Comparison of ENCODE assay signal across 12 cellular contexts in genomic region chr20:25321262-25321831, GRCh38.
DNase-seq lines count a peak whose midpoint lies in the region; ATAC-seq and TF ChIP-seq lines count a peak whose summit lies in the region.
"Had no signal": no experiment of that assay in that cellular context is flagged by ENCODE, and none has a peak within 500 bp of the region (broad histone marks: within the 10 kb centered on the region; RNA-seq: fewer than 3 reads in every experiment).

No MANE protein-coding gene starts in this region.

- intact Hi-C loops in CD14-positive monocyte (cut with micrococcal nuclease), result loop anchor here in 1 of 2 donors (5.0 kb wide), 1 partner anchor 66 kb away; no protein-coding TSS in a partner anchor
- intact Hi-C loops in naive thymus-derived CD4-positive, alpha-beta T cell (cut with micrococcal nuclease), result no loop called here
- intact Hi-C loops in PC-9 (cut with micrococcal nuclease; ENCODE audit: unreplicated experiment), result no loop called here

- H2AFZ ChIP-seq in PC-9, result no peak overlapping the region

- H3K79me2 ChIP-seq in PC-9 (ENCODE audit: low read depth), result no peaks in the 10 kb centered on the region

- H3K9me3 ChIP-seq in naive thymus-derived CD4-positive, alpha-beta T cell (ENCODE audit: control insufficient read depth in 2 of 3, low read length in 3 of 3), result no peaks in the 10 kb centered on the region
- H3K9me3 ChIP-seq in PC-9 (ENCODE audit: insufficient read depth, low read depth), result no peaks in the 10 kb centered on the region

- no peak overlapping the region for H3K4me3 Mint-ChIP-seq in CD14-positive monocyte
- H3K4me3 Mint-ChIP-seq in activated naive CD8-positive, alpha-beta T cell treated with anti-CD3 and anti-CD28 coated beads, Interleukin-2, amount 50 U/mL, for 24 hours, result no peak overlapping the region
- peak overlapping the region in 1 of 10 donors; percentile 53 for H3K4me3 Mint-ChIP-seq in naive thymus-derived CD4-positive, alpha-beta T cell
- H3K4me3 Mint-ChIP-seq: CD4-positive, CD25-positive, alpha-beta regulatory T cell had no signal

- no peaks in the 10 kb centered on the region for H3F3A ChIP-seq in PC-9 (ENCODE audit: insufficient read depth, low read depth)

- H3K36me3 ChIP-seq in H7 (replicated peaks; ENCODE audit: control insufficient read depth, insufficient read depth, low read length), result peaks cover 2% of the 10 kb centered on the region; the same call in 1 of the 2 replicates
- H3K36me3 ChIP-seq in naive thymus-derived CD4-positive, alpha-beta T cell (ENCODE audit: control insufficient read depth in 2 of 3, insufficient read depth in 3 of 3, low read length in 3 of 3), result peaks cover 0 to 26% (median 4%) of the 10 kb centered on the region in 3 experiments
- H3K36me3 ChIP-seq in PC-9 (ENCODE audit: low read depth), result no peaks in the 10 kb centered on the region

- DNase-seq in CD14-positive monocyte (ENCODE audit: low spot score) (peak; percentile 40), H7 (peak; percentile 10), PC-9 (no peak), midbrain (lab: John Stamatoyannopoulos, UW) (no peak)
- no peak for DNase-seq in activated naive CD8-positive, alpha-beta T cell treated with anti-CD3 and anti-CD28 coated beads, Interleukin-2, amount 50 U/mL, for 24 hours
- DNase-seq in naive thymus-derived CD4-positive, alpha-beta T cell, result no peak
- DNase-seq: activated CD4-positive, CD25-positive, alpha-beta regulatory T cell; brain microvascular endothelial cell; CD4-positive, CD25-positive, alpha-beta regulatory T cell; NCI-H2029 treated with DMSO at 0.1 percent for 48 hours had no signal

- no peaks in the 10 kb centered on the region for H3K9me2 ChIP-seq in PC-9 (ENCODE audit: insufficient read depth)

- BruUV-seq in PC-9 (replicated peaks; lab: Mats Ljungman, UMichigan), result no TSS peak

- ATAC-seq in activated naive CD8-positive, alpha-beta T cell treated with anti-CD3 and anti-CD28 coated beads, Interleukin-2, amount 50 U/mL, for 24 hours, result peak; percentile 63
- peak; percentile 55 for ATAC-seq in naive thymus-derived CD4-positive, alpha-beta T cell
- no peak for ATAC-seq in HG03135 (IDR thresholded peaks at IDR 0.05; ENCODE audit: unreplicated experiment)
- no peak for ATAC-seq in HG03565 (IDR thresholded peaks at IDR 0.05; ENCODE audit: unreplicated experiment)

- CTCF ChIA-PET in naive thymus-derived CD4-positive, alpha-beta T cell (lab: Charles Lee), result no interaction called here
- CTCF ChIA-PET in PC-9 (lab: Charles Lee), result interaction anchor here (0.6 kb wide), 1 partner anchor 24 kb away, joined by 3 read pairs; no protein-coding TSS in a partner anchor

- no peak overlapping the region for H3K4me2 ChIP-seq in PC-9

- no peaks in the 10 kb centered on the region for H3K4me1 ChIP-seq in naive thymus-derived CD4-positive, alpha-beta T cell (ENCODE audit: control insufficient read depth in 2 of 2, insufficient read depth in 2 of 2, low read length in 2 of 2)
- no peaks in the 10 kb centered on the region for H3K4me1 ChIP-seq in PC-9 (replicated peaks; ENCODE audit: insufficient read depth)

- H3K27me3 Mint-ChIP-seq in CD14-positive monocyte (ENCODE audit: low read depth in 3 of 3), result peaks cover 0 to 1% (median 0%) of the 10 kb centered on the region in 3 donors
- H3K27me3 Mint-ChIP-seq in activated naive CD8-positive, alpha-beta T cell treated with anti-CD3 and anti-CD28 coated beads, Interleukin-2, amount 50 U/mL, for 24 hours, result no peaks in the 10 kb centered on the region
- H3K27me3 Mint-ChIP-seq in naive thymus-derived CD4-positive, alpha-beta T cell, result no peaks in the 10 kb centered on the region
- H3K27me3 Mint-ChIP-seq: CD4-positive, CD25-positive, alpha-beta regulatory T cell had no signal

- peak overlapping the region in 5 of 7 donors; percentile 39 to 87 (median 73) for H3K27ac Mint-ChIP-seq in CD14-positive monocyte
- H3K27ac Mint-ChIP-seq in activated naive CD8-positive, alpha-beta T cell treated with anti-CD3 and anti-CD28 coated beads, Interleukin-2, amount 50 U/mL, for 24 hours, result no peak overlapping the region
- peak overlapping the region in 1 of 9 donors; percentile 51 for H3K27ac Mint-ChIP-seq in naive thymus-derived CD4-positive, alpha-beta T cell
- H3K27ac Mint-ChIP-seq: CD4-positive, CD25-positive, alpha-beta regulatory T cell had no signal

- H4K20me1 ChIP-seq in PC-9 (ENCODE audit: insufficient read depth), result no peaks in the 10 kb centered on the region

- H3K4me3 ChIP-seq in H7 (ENCODE audit: insufficient read depth, low read depth, low read length) (no peak overlapping the region), PC-9 (no peak overlapping the region)
- H3K4me3 ChIP-seq in naive thymus-derived CD4-positive, alpha-beta T cell (ENCODE audit: low read length), result no peak overlapping the region

- H3K27me3 ChIP-seq in H7 (ENCODE audit: control insufficient read depth, insufficient read depth, low read length) (no peaks in the 10 kb centered on the region), PC-9 (ENCODE audit: insufficient read depth, low read depth) (no peaks in the 10 kb centered on the region)
- no peaks in the 10 kb centered on the region for H3K27me3 ChIP-seq in naive thymus-derived CD4-positive, alpha-beta T cell (ENCODE audit: control insufficient read depth in 2 of 2, insufficient read depth in 2 of 2, low read length in 2 of 2)
- H3K27me3 ChIP-seq: brain microvascular endothelial cell had no signal

- peaks cover 62% of the 10 kb centered on the region for H3K4me1 Mint-ChIP-seq in CD14-positive monocyte
- H3K4me1 Mint-ChIP-seq in activated naive CD8-positive, alpha-beta T cell treated with anti-CD3 and anti-CD28 coated beads, Interleukin-2, amount 50 U/mL, for 24 hours, result peaks cover 19% of the 10 kb centered on the region
- H3K4me1 Mint-ChIP-seq in naive thymus-derived CD4-positive, alpha-beta T cell, result peaks cover 7 to 20% (median 13%) of the 10 kb centered on the region in 7 donors

- H3K9me3 Mint-ChIP-seq in CD14-positive monocyte, result no peaks in the 10 kb centered on the region
- no peaks in the 10 kb centered on the region for H3K9me3 Mint-ChIP-seq in activated naive CD8-positive, alpha-beta T cell treated with anti-CD3 and anti-CD28 coated beads, Interleukin-2, amount 50 U/mL, for 24 hours
- no peaks in the 10 kb centered on the region for H3K9me3 Mint-ChIP-seq in naive thymus-derived CD4-positive, alpha-beta T cell

- peaks cover 16 to 45% of the 10 kb centered on the region in 2 donors for H3K36me3 Mint-ChIP-seq in CD14-positive monocyte
- H3K36me3 Mint-ChIP-seq in activated naive CD8-positive, alpha-beta T cell treated with anti-CD3 and anti-CD28 coated beads, Interleukin-2, amount 50 U/mL, for 24 hours (ENCODE audit: low read depth), result peaks cover 4% of the 10 kb centered on the region
- peaks cover 3 to 26% (median 14%) of the 10 kb centered on the region in 5 donors for H3K36me3 Mint-ChIP-seq in naive thymus-derived CD4-positive, alpha-beta T cell

- no peak overlapping the region for H3K27ac ChIP-seq in naive thymus-derived CD4-positive, alpha-beta T cell (ENCODE audit: low read depth, low read length)
- no peak overlapping the region for H3K27ac ChIP-seq in PC-9
- H3K27ac ChIP-seq: brain microvascular endothelial cell had no signal

- POLR2A ChIA-PET in naive thymus-derived CD4-positive, alpha-beta T cell (lab: Charles Lee), result no interaction called here
- POLR2A ChIA-PET in PC-9 (lab: Charles Lee; ENCODE audit: unreplicated experiment), result no interaction called here

- TF ChIP-seq CTCF in CD14-positive monocyte (IDR thresholded peaks at IDR 0.05) (no peak), PC-9 (conservative IDR thresholded peaks at IDR 0.05) (no peak)

Comparison
In these comparisons a context has a peak if more than half of its experiments do, and no peak if none do; other contexts are left out.
1. DNase-seq: peak in CD14-positive monocyte (single experiment) and H7 (single experiment); none in activated naive CD8-positive, alpha-beta T cell treated with anti-CD3 and anti-CD28 coated beads, Interleukin-2, amount 50 U/mL, for 24 hours (single experiment), naive thymus-derived CD4-positive, alpha-beta T cell (0 of 9), PC-9 (0 of 2) and midbrain (single experiment).
2. ATAC-seq: peak in activated naive CD8-positive, alpha-beta T cell treated with anti-CD3 and anti-CD28 coated beads, Interleukin-2, amount 50 U/mL, for 24 hours (single experiment) and naive thymus-derived CD4-positive, alpha-beta T cell (single experiment); none in HG03135 (single experiment) and HG03565 (single experiment).